In the genomic region with DNA sequence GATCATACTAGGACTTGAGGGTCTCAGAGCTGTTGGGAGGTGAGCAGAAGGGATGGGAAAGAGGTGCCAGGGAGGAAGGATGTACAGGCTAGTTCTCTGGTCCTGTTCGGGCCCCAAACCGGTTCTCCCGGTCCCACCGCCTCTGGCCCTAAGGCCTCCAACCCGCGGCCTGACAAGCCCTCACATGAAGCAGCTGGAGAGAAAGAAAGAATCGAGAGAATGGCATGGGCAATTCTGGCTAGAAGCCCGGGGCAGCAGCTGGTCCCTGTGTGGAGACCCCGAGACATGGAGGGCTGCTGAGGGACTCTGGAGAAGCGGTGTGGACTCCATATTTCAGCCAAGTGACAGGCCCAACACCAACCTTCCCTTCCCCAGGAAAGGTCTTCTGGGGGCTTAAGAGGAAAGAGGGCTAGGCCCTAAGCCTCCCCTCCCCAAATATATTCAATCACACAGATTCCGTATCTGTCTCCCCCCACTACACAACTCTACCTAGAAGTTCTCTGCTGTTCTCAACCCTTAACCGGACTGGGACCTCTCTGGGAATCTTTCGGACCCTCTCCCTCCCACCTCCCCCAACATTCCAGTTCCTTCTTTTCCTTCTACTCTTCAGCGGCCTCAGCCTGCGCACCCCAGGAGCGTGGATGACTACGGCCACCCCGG, we compare ENCODE assay signal across 8 cellular contexts. TPM values are rescaled to one million over a fixed set of nuclear protein-coding genes. Genes with fewer than 3 reads are reported as not detected.
DNase-seq lines count a peak whose midpoint lies in the region; ATAC-seq and TF ChIP-seq lines count a peak whose summit lies in the region.

No MANE protein-coding gene starts in this region.

- in situ Hi-C loops in KBM-7 (cut with MboI; ENCODE audit: low pct_unique_long_range_greater_than_20kb, low sequenced_read_pairs), result no loop called here

- TF ChIP-seq POLR2A in heart left ventricle (IDR thresholded peaks at IDR 0.05), result no peak

- DNase-seq in DMS 273 treated with DMSO at 0.1 percent for 48 hours (lab: John Stamatoyannopoulos, UW) (peak; percentile 100), LNCaP clone FGC (ENCODE audit: low read depth) (peak; percentile 79), heart left ventricle (peak in 1 of 5 donors; percentile 27), psoas muscle (no peak), NCI-H774 (lab: John Stamatoyannopoulos, UW) (no peak), KBM-7 (no peak)
- DNase-seq in activated T-cell treated with anti-CD3 and anti-CD28 coated beads, Interleukin-2, amount 50 U/mL, for 48 hours, result peak; percentile 44 to 47
- no peak for DNase-seq in stimulated activated CD4-positive, alpha-beta T cell treated with anti-CD3 and anti-CD28 coated beads, Interleukin-1b, Interleukin-23, amount 100 ng/mL, for 48 hours

- intact Hi-C loops in heart left ventricle (cut with DNase I) (loop anchor here in 5 of 10 donors (5.0 kb wide), 2 partner anchors 37 to 52 kb away; partner anchors contain the start of genes MINDY1 (in 4 of the 5) and PRUNE1 (in 4 of the 5)), psoas muscle (cut with DNase I) (loop anchor here in 1 of 2 donors (5.0 kb wide), 1 partner anchor 37 kb away; no protein-coding TSS in a partner anchor)

- H3K4me3 ChIP-seq in LNCaP clone FGC (ENCODE audit: low read depth, low read length) (peak overlapping the region; percentile 75), heart left ventricle (peak overlapping the region; percentile 71 to 98 (median 90)), psoas muscle (peak overlapping the region; percentile 83)

- H3K36me3 ChIP-seq in heart left ventricle (peaks cover 0 to 35% (median 25%) of the 10 kb centered on the region in 9 donors), psoas muscle (ENCODE audit: insufficient read depth in 1 of 2, low read depth in 1 of 2) (peaks cover 4 to 37% of the 10 kb centered on the region in 2 donors)

- H3K27me3 ChIP-seq in heart left ventricle (no peaks in the 10 kb centered on the region), psoas muscle (ENCODE audit: insufficient read depth in 3 of 3, low read length in 2 of 3) (no peaks in the 10 kb centered on the region)

- no peaks in the 10 kb centered on the region for H3K9me3 ChIP-seq in heart left ventricle
- H3K9me3 ChIP-seq in psoas muscle, result no peaks in the 10 kb centered on the region

- no peak for TF ChIP-seq CTCF in LNCaP clone FGC (IDR thresholded peaks at IDR 0.05; ENCODE audit: control insufficient read depth, extremely low read depth, insufficient read depth)
- no peak for TF ChIP-seq CTCF in heart left ventricle (IDR thresholded peaks at IDR 0.05)
- TF ChIP-seq CTCF in psoas muscle (IDR thresholded peaks at IDR 0.05), result no peak

- H3K4me1 ChIP-seq in heart left ventricle, result peaks cover 8 to 55% (median 31%) of the 10 kb centered on the region in 12 donors
- peaks cover 31% of the 10 kb centered on the region for H3K4me1 ChIP-seq in psoas muscle

- WGBS in heart left ventricle, 4 donors, result 1 to 2% (median 2%) methylated on average over 17 to 18 of the region's 18 CpGs
- 1 to 3% (median 1%) methylated on average over 18 of the region's 18 CpGs for WGBS in psoas muscle, 3 donors

- no peak for ATAC-seq in heart left ventricle
- ATAC-seq in psoas muscle, result peak in 2 of 4 donors; percentile 13 to 16

- H3K27ac ChIP-seq in heart left ventricle (peak overlapping the region; percentile 92 to 99 (median 96)), psoas muscle (peak overlapping the region; percentile 90)

RNA-seq across cellular contexts. Expression of gene CDC42SE1, which starts 0.6 kb away (rescaled TPM):
- total RNA-seq in heart left ventricle, result 10 to 100 TPM; 21.7 to 65.9 (median 28.2) TPM
- 10 to 100 TPM; 20.3 to 37.8 TPM for polyA plus RNA-seq in heart left ventricle
- total RNA-seq in psoas muscle, result 10 to 100 TPM; 26.1 to 49.8 (median 33.2) TPM
- polyA plus RNA-seq in psoas muscle, result 10 to 100 TPM; 20.1 to 46.4 (median 24.7) TPM

RNA-seq across cellular contexts. Expression of gene MLLT11, which starts 1.4 kb away (rescaled TPM):
- total RNA-seq in heart left ventricle (10 to 100 TPM in 7 of 9 donors, 1 to 10 TPM in 2; 4.8 to 54.1 (median 20.5) TPM), psoas muscle (10 to 100 TPM in 1 of 4 donors, 1 to 10 TPM in 3; 1.3 to 35.8 (median 4.5) TPM)
- polyA plus RNA-seq in heart left ventricle (10 to 100 TPM in 1 of 2 donors, 1 to 10 TPM in 1; 5.4 to 23.4 TPM), psoas muscle (1 to 10 TPM; 1.2 to 5.0 (median 1.3) TPM)

RNA-seq across cellular contexts. Expression of gene C1orf56, which starts 11.3 kb away (rescaled TPM):
- total RNA-seq in heart left ventricle (10 to 100 TPM in 3 of 9 donors, 1 to 10 TPM in 6; 7.1 to 14.2 (median 8.0) TPM), psoas muscle (1 to 10 TPM; 5.1 to 8.8 (median 6.9) TPM)
- polyA plus RNA-seq in heart left ventricle (1 to 10 TPM; 6.3 to 7.5 TPM), psoas muscle (10 to 100 TPM in 1 of 3 donors, 1 to 10 TPM in 2; 1.3 to 16.9 (median 6.5) TPM)

RNA-seq across cellular contexts. Expression of gene GABPB2, which starts 11.7 kb away (rescaled TPM):
- total RNA-seq in heart left ventricle (10 to 100 TPM in 8 of 9 donors, 1 to 10 TPM in 1; 5.9 to 15.2 (median 11.7) TPM), psoas muscle (10 to 100 TPM in 2 of 4 donors, 1 to 10 TPM in 2; 8.2 to 15.9 (median 9.7) TPM)
- polyA plus RNA-seq in heart left ventricle (1 to 10 TPM; 4.6 to 8.9 TPM), psoas muscle (1 to 10 TPM; 2.6 to 7.0 (median 3.6) TPM)

RNA-seq across cellular contexts. Expression of gene BNIPL, which starts 22.4 kb away (rescaled TPM):
- total RNA-seq in heart left ventricle, result under 1 TPM in 7 of 9 donors, not detected in 2; 0.09 to 0.59 (median 0.38) TPM
- polyA plus RNA-seq in heart left ventricle, result under 1 TPM; 0.07 to 0.65 TPM
- total RNA-seq in psoas muscle, result under 1 TPM; 0.06 to 0.96 (median 0.43) TPM
- under 1 TPM; 0.04 to 0.10 (median 0.05) TPM for polyA plus RNA-seq in psoas muscle

Comparison
In these comparisons a context has a peak if more than half of its experiments do, and no peak if none do; other contexts are left out.
1. DNase-seq: peak in DMS 273 treated with DMSO at 0.1 percent for 48 hours (single experiment), LNCaP clone FGC (single experiment) and activated T-cell treated with anti-CD3 and anti-CD28 coated beads, Interleukin-2, amount 50 U/mL, for 48 hours (2 of 2); none in psoas muscle (0 of 2), NCI-H774 (single experiment), KBM-7 (single experiment) and stimulated activated CD4-positive, alpha-beta T cell treated with anti-CD3 and anti-CD28 coated beads, Interleukin-1b, Interleukin-23, amount 100 ng/mL, for 48 hours (single experiment).
2. Peak in every context shown above with its lines, with median percentiles within 50 percentile points of each other: H3K4me3 ChIP-seq.